1 cellular context compared by ENCODE assay signal in the genomic region with DNA sequence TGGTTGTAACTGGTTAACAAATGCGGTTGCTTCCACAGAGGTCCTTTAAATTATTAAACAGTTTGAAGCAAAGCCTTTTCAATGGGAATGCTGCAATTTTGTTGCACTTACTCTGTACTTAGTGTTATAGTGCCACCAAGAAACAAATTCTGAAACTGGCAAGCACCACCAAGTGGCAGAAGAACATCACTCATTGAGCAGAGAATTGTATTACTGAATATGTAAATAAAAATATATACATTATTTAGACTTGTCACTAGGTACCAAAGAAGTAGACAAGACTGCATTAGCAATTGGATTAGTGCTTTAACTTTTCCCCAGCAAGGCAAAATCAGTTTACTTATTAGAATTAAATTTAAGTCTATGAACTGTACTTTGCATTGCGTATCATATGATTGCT.
TF ChIP-seq lines count a peak whose summit lies in the region.

No MANE protein-coding gene starts in this region.

TF ChIP-seq in GM23338, 12 proteins besides CTCF, POLR2A, EP300 and RAD21 (continued from another document):
- TF ChIP-seq, protein P1, sequence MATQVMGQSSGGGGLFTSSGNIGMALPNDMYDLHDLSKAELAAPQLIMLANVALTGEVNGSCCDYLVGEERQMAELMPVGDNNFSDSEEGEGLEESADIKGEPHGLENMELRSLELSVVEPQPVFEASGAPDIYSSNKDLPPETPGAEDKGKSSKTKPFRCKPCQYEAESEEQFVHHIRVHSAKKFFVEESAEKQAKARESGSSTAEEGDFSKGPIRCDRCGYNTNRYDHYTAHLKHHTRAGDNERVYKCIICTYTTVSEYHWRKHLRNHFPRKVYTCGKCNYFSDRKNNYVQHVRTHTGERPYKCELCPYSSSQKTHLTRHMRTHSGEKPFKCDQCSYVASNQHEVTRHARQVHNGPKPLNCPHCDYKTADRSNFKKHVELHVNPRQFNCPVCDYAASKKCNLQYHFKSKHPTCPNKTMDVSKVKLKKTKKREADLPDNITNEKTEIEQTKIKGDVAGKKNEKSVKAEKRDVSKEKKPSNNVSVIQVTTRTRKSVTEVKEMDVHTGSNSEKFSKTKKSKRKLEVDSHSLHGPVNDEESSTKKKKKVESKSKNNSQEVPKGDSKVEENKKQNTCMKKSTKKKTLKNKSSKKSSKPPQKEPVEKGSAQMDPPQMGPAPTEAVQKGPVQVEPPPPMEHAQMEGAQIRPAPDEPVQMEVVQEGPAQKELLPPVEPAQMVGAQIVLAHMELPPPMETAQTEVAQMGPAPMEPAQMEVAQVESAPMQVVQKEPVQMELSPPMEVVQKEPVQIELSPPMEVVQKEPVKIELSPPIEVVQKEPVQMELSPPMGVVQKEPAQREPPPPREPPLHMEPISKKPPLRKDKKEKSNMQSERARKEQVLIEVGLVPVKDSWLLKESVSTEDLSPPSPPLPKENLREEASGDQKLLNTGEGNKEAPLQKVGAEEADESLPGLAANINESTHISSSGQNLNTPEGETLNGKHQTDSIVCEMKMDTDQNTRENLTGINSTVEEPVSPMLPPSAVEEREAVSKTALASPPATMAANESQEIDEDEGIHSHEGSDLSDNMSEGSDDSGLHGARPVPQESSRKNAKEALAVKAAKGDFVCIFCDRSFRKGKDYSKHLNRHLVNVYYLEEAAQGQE (IDR thresholded peaks at IDR 0.05; ENCODE audit: unreplicated experiment): no peak
- TF ChIP-seq NANOG (IDR thresholded peaks at IDR 0.05; ENCODE audit: borderline replicate concordance): no peak
